In genomic region chr15:40092416-40093223, GRCh38 we compare ENCODE assay signal across 8 cellular contexts. TPM values are rescaled to one million over a fixed set of nuclear protein-coding genes. Genes with fewer than 3 reads are reported as not detected.
A peak's percentile ranks its signal among the peaks of the same experiment; 100 is the strongest.
DNase-seq lines count a peak whose midpoint lies in the region; ATAC-seq lines count a peak whose summit lies in the region.

No MANE protein-coding gene starts in this region.

- no peaks in the 10 kb centered on the region for H3K9me3 Mint-ChIP-seq in stimulated activated effector memory CD8-positive, alpha-beta T cell treated with anti-CD3 and anti-CD28 coated beads, Interleukin-12 subunit alpha, Interleukin-12 subunit beta, amount 100 ng/mL, for 72 hours
- no peaks in the 10 kb centered on the region for H3K9me3 Mint-ChIP-seq in activated T-cell treated with anti-CD3 and anti-CD28 coated beads, Interleukin-2, amount 50 U/mL, for 24 hours

- no peaks in the 10 kb centered on the region for H3K9me3 ChIP-seq in ectodermal cell (ENCODE audit: control insufficient read depth, low read length)
- H3K9me3 ChIP-seq in neuron (ENCODE audit: low read length), result no peaks in the 10 kb centered on the region

- no peak for ATAC-seq in stimulated activated effector memory CD8-positive, alpha-beta T cell treated with anti-CD3 and anti-CD28 coated beads, Interleukin-12 subunit alpha, Interleukin-12 subunit beta, amount 100 ng/mL, for 72 hours
- ATAC-seq in HG02870 (IDR thresholded peaks at IDR 0.05; ENCODE audit: unreplicated experiment), result no peak
- ATAC-seq in GM21737 (IDR thresholded peaks at IDR 0.05; ENCODE audit: unreplicated experiment), result no peak

- peaks cover 79% of the 10 kb centered on the region for H3K4me1 ChIP-seq in ectodermal cell (ENCODE audit: control insufficient read depth, insufficient read depth, low read length)
- peaks cover 62% of the 10 kb centered on the region for H3K4me1 ChIP-seq in neuron (ENCODE audit: insufficient read depth, low read length)

- WGBS in ectodermal cell, 2 experiments, result 33 to 37% methylated on average over 12 of the region's 12 CpGs

- H3K36me3 ChIP-seq in ectodermal cell (ENCODE audit: control insufficient read depth, insufficient read depth, low read length), result peaks cover 18% of the 10 kb centered on the region
- peaks cover 2% of the 10 kb centered on the region for H3K36me3 ChIP-seq in neuron (ENCODE audit: insufficient read depth, low read length)

- H3K36me3 Mint-ChIP-seq in stimulated activated effector memory CD8-positive, alpha-beta T cell treated with anti-CD3 and anti-CD28 coated beads, Interleukin-12 subunit alpha, Interleukin-12 subunit beta, amount 100 ng/mL, for 72 hours, result peaks cover 24% of the 10 kb centered on the region
- no peaks in the 10 kb centered on the region for H3K36me3 Mint-ChIP-seq in activated T-cell treated with anti-CD3 and anti-CD28 coated beads, Interleukin-2, amount 50 U/mL, for 24 hours (ENCODE audit: low read depth)

- peak; percentile 81 for DNase-seq in GM03348 (ENCODE audit: low spot score)
- DNase-seq in NCI-H345 treated with DMSO at 0.1 percent for 48 hours (lab: John Stamatoyannopoulos, UW; ENCODE audit: unreplicated experiment), result peak; percentile 57
- DNase-seq in stimulated activated effector memory CD8-positive, alpha-beta T cell treated with anti-CD3 and anti-CD28 coated beads, Interleukin-12 subunit alpha, Interleukin-12 subunit beta, amount 100 ng/mL, for 72 hours (ENCODE audit: low spot score in 2 of 2), result no peak
- no peak for DNase-seq in activated T-cell treated with anti-CD3 and anti-CD28 coated beads, Interleukin-2, amount 50 U/mL, for 24 hours

- no peak overlapping the region for H3K4me3 ChIP-seq in ectodermal cell (ENCODE audit: insufficient read depth, low read depth, low read length)
- peak overlapping the region; percentile 13 for H3K4me3 ChIP-seq in neuron (ENCODE audit: low read length)

- H2AFZ ChIP-seq in neuron (ENCODE audit: low read depth, low read length), result no peak overlapping the region

- no peak overlapping the region for H3K4me3 Mint-ChIP-seq in stimulated activated effector memory CD8-positive, alpha-beta T cell treated with anti-CD3 and anti-CD28 coated beads, Interleukin-12 subunit alpha, Interleukin-12 subunit beta, amount 100 ng/mL, for 72 hours
- no peak overlapping the region for H3K4me3 Mint-ChIP-seq in activated T-cell treated with anti-CD3 and anti-CD28 coated beads, Interleukin-2, amount 50 U/mL, for 24 hours

- H3K27me3 Mint-ChIP-seq in activated T-cell treated with anti-CD3 and anti-CD28 coated beads, Interleukin-2, amount 50 U/mL, for 24 hours, result no peaks in the 10 kb centered on the region

- peak overlapping the region; percentile 80 for H3K27ac ChIP-seq in ectodermal cell (ENCODE audit: insufficient read depth, low read depth, low read length, poor library complexity, severe bottlenecking)

- no peak overlapping the region for H3K27ac Mint-ChIP-seq in stimulated activated effector memory CD8-positive, alpha-beta T cell treated with anti-CD3 and anti-CD28 coated beads, Interleukin-12 subunit alpha, Interleukin-12 subunit beta, amount 100 ng/mL, for 72 hours
- no peak overlapping the region for H3K27ac Mint-ChIP-seq in activated T-cell treated with anti-CD3 and anti-CD28 coated beads, Interleukin-2, amount 50 U/mL, for 24 hours

- peaks cover 22% of the 10 kb centered on the region for H3K4me1 Mint-ChIP-seq in stimulated activated effector memory CD8-positive, alpha-beta T cell treated with anti-CD3 and anti-CD28 coated beads, Interleukin-12 subunit alpha, Interleukin-12 subunit beta, amount 100 ng/mL, for 72 hours
- H3K4me1 Mint-ChIP-seq in activated T-cell treated with anti-CD3 and anti-CD28 coated beads, Interleukin-2, amount 50 U/mL, for 24 hours (ENCODE audit: low read depth), result peaks cover 31% of the 10 kb centered on the region

- no peaks in the 10 kb centered on the region for H3K27me3 ChIP-seq in ectodermal cell (ENCODE audit: control insufficient read depth, insufficient read depth, low read length, poor library complexity, severe bottlenecking)
- no peaks in the 10 kb centered on the region for H3K27me3 ChIP-seq in neuron (ENCODE audit: insufficient read depth, low read length)

RNA-seq across cellular contexts. Expression of gene BMF, which starts 16.1 kb away (rescaled TPM):
- 74.0 TPM for polyA plus RNA-seq in ectodermal cell (2013, experiment 1 of 4)
- polyA plus RNA-seq in ectodermal cell (2013, experiment 2 of 4), result 115 TPM
- polyA plus RNA-seq in ectodermal cell (2013, experiment 3 of 4), result 66.2 TPM
- 65.1 TPM for polyA plus RNA-seq in ectodermal cell (2013, experiment 4 of 4)

RNA-seq across cellular contexts. Expression of gene SRP14, which starts 53.6 kb away (rescaled TPM):
- polyA plus RNA-seq in ectodermal cell (2013, experiment 1 of 4), result 525 TPM
- polyA plus RNA-seq in ectodermal cell (2013, experiment 2 of 4), result 500 TPM
- polyA plus RNA-seq in ectodermal cell (2013, experiment 3 of 4), result 575 TPM
- polyA plus RNA-seq in ectodermal cell (2013, experiment 4 of 4), result 645 TPM

Comparison
In these comparisons a context has a peak if more than half of its experiments do, and no peak if none do; other contexts are left out.
1. DNase-seq: peak in GM03348 (single experiment) and NCI-H345 treated with DMSO at 0.1 percent for 48 hours (single experiment); none in stimulated activated effector memory CD8-positive, alpha-beta T cell treated with anti-CD3 and anti-CD28 coated beads, Interleukin-12 subunit alpha, Interleukin-12 subunit beta, amount 100 ng/mL, for 72 hours (0 of 2) and activated T-cell treated with anti-CD3 and anti-CD28 coated beads, Interleukin-2, amount 50 U/mL, for 24 hours (single experiment).